13 cellular contexts compared by ENCODE assay signal in genomic region chr4:46274717-46275116, GRCh38.
DNase-seq lines count a peak whose midpoint lies in the region; ATAC-seq, FAIRE-seq and TF ChIP-seq lines count a peak whose summit lies in the region.
"Had no signal": no experiment of that assay in that cellular context is flagged by ENCODE, and none has a peak within 500 bp of the region (broad histone marks: within the 10 kb centered on the region; RNA-seq: fewer than 3 reads in every experiment).

No MANE protein-coding gene starts in this region.

- no peaks in the 10 kb centered on the region for H3K36me3 Mint-ChIP-seq in astrocyte (ENCODE audit: low read depth, unreplicated experiment)

- TF ChIP-seq POLR2A in IMR-90 (IDR thresholded peaks at IDR 0.05; ENCODE audit: low read depth, low read length): no peak

- in situ Hi-C loops in IMR-90 (cut with MboI; ENCODE audit: low sequenced_read_pairs): no loop called here

- no peak overlapping the region for H3K27ac Mint-ChIP-seq in astrocyte (ENCODE audit: unreplicated experiment)
- H3K27ac Mint-ChIP-seq: activated T-helper 2 cell treated with anti-CD3 and anti-CD28 coated beads, Interferon-gamma antibody, Interleukin-2, Interleukin-4, amounts not matched to agents 10 μg/mL and 5 μg/mL and 100 μg/mL, durations not matched to agents 14 hours and 24 hours and 36 hours had no signal

- H3K4me2 ChIP-seq in DND-41 (ENCODE audit: insufficient read depth, low read length) (no peak overlapping the region), IMR-90 (ENCODE audit: low read depth, low read length) (no peak overlapping the region), astrocyte (ENCODE audit: low read length) (no peak overlapping the region)

- no peak overlapping the region for H3K4me3 ChIP-seq in DND-41 (ENCODE audit: low read depth in 1 of 2, low read length in 2 of 2)
- no peak overlapping the region for H3K4me3 ChIP-seq in IMR-90 (ENCODE audit: insufficient read depth, low read depth, low read length)
- H3K4me3 ChIP-seq in astrocyte (ENCODE audit: insufficient read depth, low read depth, low read length): no peak overlapping the region
- H3K4me3 ChIP-seq in liver (ENCODE audit: low read depth in 1 of 3, low read length in 3 of 3): no peak overlapping the region
- H3K4me3 ChIP-seq: sigmoid colon, tibial nerve had no signal

- no peak overlapping the region for H2AFZ ChIP-seq in DND-41 (ENCODE audit: low read depth, low read length)
- H2AFZ ChIP-seq in IMR-90 (replicated peaks; ENCODE audit: low read length, poor library complexity): no peak overlapping the region
- H2AFZ ChIP-seq in astrocyte (ENCODE audit: low read depth, low read length): no peak overlapping the region

- no peaks in the 10 kb centered on the region for H3K4me1 ChIP-seq in DND-41 (ENCODE audit: insufficient read depth, low read length)
- no peaks in the 10 kb centered on the region for H3K4me1 ChIP-seq in IMR-90 (ENCODE audit: control insufficient read depth, insufficient read depth, low read length)
- H3K4me1 ChIP-seq in astrocyte (ENCODE audit: insufficient read depth, low read length): no peaks in the 10 kb centered on the region
- no peaks in the 10 kb centered on the region for H3K4me1 ChIP-seq in liver (ENCODE audit: control insufficient read depth in 4 of 4, insufficient read depth in 4 of 4, low read length in 3 of 4)
- H3K4me1 ChIP-seq: sigmoid colon, tibial nerve had no signal

- H3K27me3 ChIP-seq in DND-41 (ENCODE audit: insufficient read depth, low read length, poor library complexity) (no peaks in the 10 kb centered on the region), IMR-90 (ENCODE audit: control insufficient read depth, insufficient read depth, low read length) (no peaks in the 10 kb centered on the region), astrocyte (ENCODE audit: insufficient read depth, low read length) (no peaks in the 10 kb centered on the region), liver (ENCODE audit: control insufficient read depth in 4 of 4, insufficient read depth in 4 of 4, low read length in 3 of 4) (peaks cover 0 to 6% (median 0%) of the 10 kb centered on the region in 4 donors)
- H3K27me3 ChIP-seq: sigmoid colon, tibial nerve had no signal

- no peaks in the 10 kb centered on the region for H4K20me1 ChIP-seq in DND-41 (ENCODE audit: insufficient read depth, low read length)
- no peaks in the 10 kb centered on the region for H4K20me1 ChIP-seq in IMR-90 (ENCODE audit: insufficient read depth, low read length)
- no peaks in the 10 kb centered on the region for H4K20me1 ChIP-seq in astrocyte (ENCODE audit: insufficient read depth, low read length)

- H3K9ac ChIP-seq in DND-41 (ENCODE audit: low read depth, low read length): no peak overlapping the region
- no peak overlapping the region for H3K9ac ChIP-seq in IMR-90 (ENCODE audit: low read depth, low read length)
- no peak overlapping the region for H3K9ac ChIP-seq in astrocyte (ENCODE audit: low read length)
- no peak overlapping the region for H3K9ac ChIP-seq in liver (ENCODE audit: low read depth in 1 of 2, low read length in 2 of 2)

- no peak overlapping the region for H2BK15ac ChIP-seq in IMR-90 (ENCODE audit: low read depth, low read length)

- DNase-seq in DND-41 (no peak), IMR-90 (no peak), astrocyte (ENCODE audit: low read depth) (no peak), nucleus accumbens (lab: John Stamatoyannopoulos, UW) (no peak), NK-92 (lab: John Stamatoyannopoulos, UW; ENCODE audit: unreplicated experiment) (no peak)
- DNase-seq: activated CD4-positive, CD25-positive, alpha-beta regulatory T cell treated with anti-CD3 and anti-CD28 coated beads, Interleukin-2, amount 50 U/mL, for 72 hours; NCI-H2029 treated with DMSO at 0.1 percent for 48 hours; Right ventricle myocardium superior; sigmoid colon had no signal

- no peak overlapping the region for H3K4ac ChIP-seq in IMR-90 (ENCODE audit: low read depth, low read length)

- intact Hi-C loops in IMR-90 (cut with micrococcal nuclease): loop anchor here (5.0 kb wide), 1 partner anchor 1347 kb away; no protein-coding TSS in a partner anchor

- BruUV-seq in IMR-90 (replicated peaks; lab: Mats Ljungman, UMichigan): no TSS peak

- POLR2A ChIA-PET in IMR-90 (lab: Charles Lee; ENCODE audit: unreplicated experiment): no interaction called here

- ATAC-seq in DND-41 (ENCODE audit: insufficient read depth, low read depth) (no peak), IMR-90 (ENCODE audit: low read depth) (no peak), HG03378 (IDR thresholded peaks at IDR 0.05; ENCODE audit: unreplicated experiment) (no peak)

- H2AK5ac ChIP-seq in IMR-90 (ENCODE audit: low read depth, low read length): no peak overlapping the region

- dilution Hi-C loops in IMR-90 (cut with HindIII; ENCODE audit: low sequenced_read_pairs, unreplicated experiment): no loop called here

- H3K79me1 ChIP-seq in IMR-90 (ENCODE audit: low read depth in 1 of 2, low read length in 2 of 2): no peaks in the 10 kb centered on the region

- H4K5ac ChIP-seq in IMR-90 (ENCODE audit: low read depth, low read length): no peak overlapping the region

- no peak overlapping the region for H4K8ac ChIP-seq in IMR-90 (ENCODE audit: low read depth in 2 of 2, low read length in 2 of 2)

- no peaks in the 10 kb centered on the region for H3K9me3 Mint-ChIP-seq in astrocyte (ENCODE audit: unreplicated experiment)
- H3K9me3 Mint-ChIP-seq: activated T-helper 2 cell treated with anti-CD3 and anti-CD28 coated beads, Interferon-gamma antibody, Interleukin-2, Interleukin-4, amounts not matched to agents 10 μg/mL and 5 μg/mL and 100 μg/mL, durations not matched to agents 14 hours and 24 hours and 36 hours had no signal

- H3K18ac ChIP-seq in IMR-90 (ENCODE audit: low read depth, low read length): no peak overlapping the region

- no peak overlapping the region for H3K56ac ChIP-seq in IMR-90 (ENCODE audit: extremely low read depth, insufficient read depth, low read length)

- TF ChIP-seq RAD21 in IMR-90 (IDR thresholded peaks at IDR 0.05; ENCODE audit: low read length) (no peak), liver (IDR thresholded peaks at IDR 0.05) (peak; percentile 24 to 31)

- H3K9me1 ChIP-seq in IMR-90 (ENCODE audit: insufficient read depth, low read length): no peaks in the 10 kb centered on the region

- H3K9me3 ChIP-seq in DND-41 (ENCODE audit: insufficient read depth, low read length, severe bottlenecking) (no peaks in the 10 kb centered on the region), IMR-90 (ENCODE audit: control insufficient read depth, insufficient read depth, low read length) (no peaks in the 10 kb centered on the region), astrocyte (ENCODE audit: insufficient read depth, low read depth, low read length) (no peaks in the 10 kb centered on the region), liver (ENCODE audit: control insufficient read depth in 4 of 4, low read length in 3 of 4) (no peaks in the 10 kb centered on the region)
- H3K9me3 ChIP-seq: sigmoid colon, tibial nerve had no signal

- H2AK9ac ChIP-seq in IMR-90 (replicated peaks; ENCODE audit: low read depth, low read length, poor library complexity): no peak overlapping the region

- H3K23ac ChIP-seq in IMR-90 (ENCODE audit: low read depth, low read length): no peak overlapping the region

- H4K91ac ChIP-seq in IMR-90 (ENCODE audit: insufficient read depth, low read depth, low read length): no peak overlapping the region

- H3K27ac ChIP-seq in DND-41 (ENCODE audit: low read length) (no peak overlapping the region), IMR-90 (ENCODE audit: insufficient read depth, low read length) (no peak overlapping the region), astrocyte (ENCODE audit: low read depth, low read length) (no peak overlapping the region), liver (ENCODE audit: low read depth in 1 of 2, low read length in 2 of 2) (no peak overlapping the region)
- H3K27ac ChIP-seq: sigmoid colon, tibial nerve had no signal

- H3K36me3 ChIP-seq in DND-41 (ENCODE audit: insufficient read depth, low read length) (no peaks in the 10 kb centered on the region), IMR-90 (ENCODE audit: control insufficient read depth, insufficient read depth, low read length) (no peaks in the 10 kb centered on the region), astrocyte (ENCODE audit: insufficient read depth, low read length) (no peaks in the 10 kb centered on the region), liver (ENCODE audit: control insufficient read depth in 4 of 4, insufficient read depth in 3 of 4, low read depth in 1 of 4, low read length in 3 of 4) (no peaks in the 10 kb centered on the region)
- H3K36me3 ChIP-seq: sigmoid colon, tibial nerve had no signal

- H3K79me2 ChIP-seq in DND-41 (ENCODE audit: insufficient read depth, low read length) (no peaks in the 10 kb centered on the region), astrocyte (ENCODE audit: insufficient read depth, low read length) (no peaks in the 10 kb centered on the region)

- TF ChIP-seq CTCF in DND-41 (IDR thresholded peaks at IDR 0.05; ENCODE audit: borderline replicate concordance, extremely low read depth, low read length, poor library complexity, severe bottlenecking) (peak; percentile 31), IMR-90 (conservative IDR thresholded peaks at IDR 0.05; ENCODE audit: low read depth, low read length) (0 out of 2 replicates have a peak, but pooled peaks have one; percentile 12), astrocyte (IDR thresholded peaks at IDR 0.05; ENCODE audit: insufficient read depth, low read depth, low read length) (peak; percentile 12), liver (IDR thresholded peaks at IDR 0.05; ENCODE audit: low read depth, low read length, missing input control) (no peak)

- WGBS in IMR-90 (ENCODE audit: extremely low coverage in 2 of 2, insufficient read length in 1 of 2), 2 experiments: no CpG with 5 or more reads among the region's 3 CpGs
- WGBS in liver: 56% methylated on average over 3 of the region's 3 CpGs

- H2BK5ac ChIP-seq in IMR-90 (ENCODE audit: low read depth, low read length, poor library complexity, severe bottlenecking): no peak overlapping the region

- H3K4me3 Mint-ChIP-seq in astrocyte (ENCODE audit: unreplicated experiment): no peak overlapping the region

- H3K4me1 Mint-ChIP-seq in astrocyte (ENCODE audit: low read depth, unreplicated experiment): no peaks in the 10 kb centered on the region

- CTCF ChIA-PET in IMR-90 (lab: Yijun Ruan, JAX): no interaction called here

- no peak overlapping the region for H2BK120ac ChIP-seq in IMR-90 (ENCODE audit: low read depth, low read length)

- no peak overlapping the region for H2BK20ac ChIP-seq in IMR-90 (ENCODE audit: low read depth, low read length)

- H3K14ac ChIP-seq in IMR-90 (replicated peaks; ENCODE audit: low read depth, low read length): no peak overlapping the region

- no peak for FAIRE-seq in astrocyte (lab: Jason Lieb, UNC)

- H3K27me3 Mint-ChIP-seq in astrocyte (ENCODE audit: low read depth, unreplicated experiment): no peaks in the 10 kb centered on the region

TF ChIP-seq in IMR-90, 13 proteins besides CTCF, POLR2A, EP300 and RAD21 (continues in another document):
- TF ChIP-seq MAZ (IDR thresholded peaks at IDR 0.05; ENCODE audit: borderline replicate concordance, low read depth, low read length): no peak

TF ChIP-seq in liver, 16 proteins besides CTCF, POLR2A, EP300 and RAD21 (continues in another document):
- TF ChIP-seq JUND (IDR thresholded peaks at IDR 0.05): no peak
- TF ChIP-seq HNF4A (conservative IDR thresholded peaks at IDR 0.05): no peak
- no peak for TF ChIP-seq FOXA2 (IDR thresholded peaks at IDR 0.05)
